ENCODE assay signal across 23 cellular contexts in the genomic region with DNA sequence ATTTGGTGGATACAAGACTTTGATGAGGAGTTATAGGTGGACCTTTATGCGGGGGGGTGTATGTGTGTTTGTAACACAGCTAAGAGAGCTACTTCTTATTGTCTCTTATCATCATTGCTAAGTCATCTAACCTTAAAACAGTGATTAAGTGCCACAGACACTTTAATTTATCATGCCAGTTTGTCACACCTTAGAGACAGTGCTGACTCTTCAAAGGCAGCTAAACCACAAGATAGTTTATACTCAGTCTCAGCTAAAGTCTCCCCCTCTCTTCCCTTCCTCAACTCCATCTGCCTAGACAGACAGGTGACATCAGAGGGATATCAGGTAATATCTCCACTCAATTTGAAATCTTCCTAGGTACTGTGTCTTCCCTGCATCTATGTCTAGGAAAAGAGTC. TPM values are rescaled to one million over a fixed set of nuclear protein-coding genes. Genes with fewer than 3 reads are reported as not detected.
"Had no signal": no experiment of that assay in that cellular context is flagged by ENCODE, and none has a peak within 500 bp of the region (broad histone marks: within the 10 kb centered on the region; RNA-seq: fewer than 3 reads in every experiment).

No MANE protein-coding gene starts in this region.

- H3K9me3 Mint-ChIP-seq: activated T-helper 1 cell treated with anti-CD3 and anti-CD28 coated beads, Interleukin-12 subunit alpha, Interleukin-12 subunit beta, Interleukin-2, Interleukin-4 antibody, amounts not matched to agents 30 ng/mL and 10 ng/mL and 1 ng/mL, durations not matched to agents 14 hours and 24 hours and 36 hours; effector memory CD8-positive, alpha-beta T cell; naive thymus-derived CD8-positive, alpha-beta T cell had no signal

- H3K36me3 ChIP-seq: ascending aorta, breast epithelium, left lung, neutrophil, transverse colon, WERI-Rb-1 had no signal

- H3K27ac Mint-ChIP-seq: activated T-helper 1 cell treated with anti-CD3 and anti-CD28 coated beads, Interleukin-12 subunit alpha, Interleukin-12 subunit beta, Interleukin-2, Interleukin-4 antibody, amounts not matched to agents 30 ng/mL and 10 ng/mL and 1 ng/mL, durations not matched to agents 14 hours and 24 hours and 36 hours; effector memory CD8-positive, alpha-beta T cell; naive thymus-derived CD8-positive, alpha-beta T cell; T-helper 17 cell had no signal

- H3K36me3 Mint-ChIP-seq: naive thymus-derived CD8-positive, alpha-beta T cell had no signal

- H3K4me1 ChIP-seq: breast epithelium had no signal

- H3K4me3 ChIP-seq: ascending aorta, breast epithelium, left lung, mucosa of descending colon, skin epidermis, transverse colon had no signal

- H3K27me3 ChIP-seq: ascending aorta, breast epithelium, left lung, transverse colon had no signal

- DNase-seq: activated CD4-positive, alpha-beta T cell treated with anti-CD3 and anti-CD28 coated beads for 48 hours; activated naive CD4-positive, alpha-beta T cell; dermis blood vessel endothelial cell; effector memory CD8-positive, alpha-beta T cell; foreskin melanocyte; head of caudate nucleus; left lung; mucosa of descending colon; naive thymus-derived CD8-positive, alpha-beta T cell; retina; stimulated activated CD4-positive, alpha-beta T cell treated with anti-CD3 and anti-CD28 coated beads, Interleukin-15, amount 100 ng/mL, for 24 hours; stimulated activated CD4-positive, alpha-beta T cell treated with anti-CD3 and anti-CD28 coated beads, Interleukin-4, amount 100 ng/mL, for 1 hour; stimulated activated naive CD8-positive, alpha-beta T cell treated with anti-CD3 and anti-CD28 coated beads, Interleukin-15, Interleukin-2, amounts not matched to agents 100 U/mL and 50 U/mL, for 24 hours; T-helper 17 cell; transverse colon; WERI-Rb-1 had no signal

- H3K27ac ChIP-seq: ascending aorta, breast epithelium, left lung, neutrophil, skin epidermis, transverse colon, WERI-Rb-1 had no signal

- H3K9me3 ChIP-seq: ascending aorta, breast epithelium, left lung, mucosa of descending colon, neutrophil, transverse colon had no signal

- H3K4me1 Mint-ChIP-seq: T-helper 17 cell had no signal

- ATAC-seq: effector memory CD8-positive, alpha-beta T cell; left lung; mucosa of descending colon; naive thymus-derived CD8-positive, alpha-beta T cell; stimulated activated naive CD8-positive, alpha-beta T cell treated with anti-CD3 and anti-CD28 coated beads, Interleukin-15, Interleukin-2, amounts not matched to agents 100 U/mL and 50 U/mL, for 24 hours; T-helper 17 cell had no signal

- H3K4me3 Mint-ChIP-seq: activated T-helper 1 cell treated with anti-CD3 and anti-CD28 coated beads, Interleukin-12 subunit alpha, Interleukin-12 subunit beta, Interleukin-2, Interleukin-4 antibody, amounts not matched to agents 30 ng/mL and 10 ng/mL and 1 ng/mL, durations not matched to agents 14 hours and 24 hours and 36 hours; effector memory CD8-positive, alpha-beta T cell; naive thymus-derived CD8-positive, alpha-beta T cell; T-helper 17 cell had no signal

RNA-seq across cellular contexts. Expression of a gene that starts 42.2 kb away (rescaled TPM):
- total RNA-seq: activated CD8-positive, alpha-beta memory T cell treated with anti-CD3 and anti-CD28 coated beads for 36 hours; activated T-helper 1 cell treated with anti-CD3 and anti-CD28 coated beads, Interleukin-12 subunit alpha, Interleukin-12 subunit beta, Interleukin-2, Interleukin-4 antibody, amounts not matched to agents 30 ng/mL and 10 ng/mL and 1 ng/mL, durations not matched to agents 14 hours and 24 hours and 36 hours; ascending aorta; cerebellum; dermis blood vessel endothelial cell; naive thymus-derived CD8-positive, alpha-beta T cell; T-helper 17 cell had no signal
